In genomic region chr20:45998761-45999160, GRCh38 we compare ENCODE assay signal across 1 cellular context.
A peak's percentile ranks its signal among the peaks of the same experiment; 100 is the strongest.
TF ChIP-seq lines count a peak whose summit lies in the region.

No MANE protein-coding gene starts in this region.

TF ChIP-seq in GM12878, 131 proteins besides CTCF, POLR2A, EP300 and RAD21 (continued from another document):
- TF ChIP-seq SIX5 (IDR thresholded peaks at IDR 0.05; ENCODE audit: low read depth, low read length, severe bottlenecking): no peak
- no peak for TF ChIP-seq USF1 (IDR thresholded peaks at IDR 0.05; ENCODE audit: borderline replicate concordance, extremely low read length, insufficient read depth, low read depth, low read length)
- no peak for TF ChIP-seq RFX5 (IDR thresholded peaks at IDR 0.05; ENCODE audit: low read depth, low read length)
- no peak for TF ChIP-seq IRF3 (IDR thresholded peaks at IDR 0.05)
- TF ChIP-seq RAD51 (IDR thresholded peaks at IDR 0.05): no peak
- no peak for TF ChIP-seq MEF2B (IDR thresholded peaks at IDR 0.05; ENCODE audit: partially characterized antibody, poor library complexity, severe bottlenecking)
- TF ChIP-seq CUX1 (IDR thresholded peaks at IDR 0.05; ENCODE audit: insufficient replicate concordance, low read depth, low read length): no peak
- TF ChIP-seq USF2 (IDR thresholded peaks at IDR 0.05; ENCODE audit: borderline replicate concordance, low read depth, low read length): no peak
- TF ChIP-seq CBX5 (IDR thresholded peaks at IDR 0.05; ENCODE audit: low read depth): no peak
- no peak for TF ChIP-seq GATAD2B (conservative IDR thresholded peaks at IDR 0.05; ENCODE audit: low read depth)
- no peak for TF ChIP-seq SKIL (IDR thresholded peaks at IDR 0.05; ENCODE audit: low read depth, poor library complexity, severe bottlenecking)
- no peak for TF ChIP-seq ZNF592 (IDR thresholded peaks at IDR 0.05)
- 0 out of 2 replicates have a peak, but pooled peaks have one; percentile 29 for TF ChIP-seq NBN (IDR thresholded peaks at IDR 0.05)
- no peak for TF ChIP-seq SP1 (IDR thresholded peaks at IDR 0.05; ENCODE audit: low read depth, low read length)
- no peak for TF ChIP-seq NFIC (IDR thresholded peaks at IDR 0.05; ENCODE audit: low read depth, low read length)
- TF ChIP-seq E2F4 (IDR thresholded peaks at IDR 0.05; ENCODE audit: low read depth, low read length): no peak
- TF ChIP-seq CBX3 (IDR thresholded peaks at IDR 0.05; ENCODE audit: borderline replicate concordance, low read depth): no peak
- TF ChIP-seq WRNIP1 (IDR thresholded peaks at IDR 0.05; ENCODE audit: borderline replicate concordance, low read depth, low read length): no peak
- TF ChIP-seq SMAD5 (IDR thresholded peaks at IDR 0.05; ENCODE audit: low read depth): no peak
- 0 out of 2 replicates have a peak, but pooled peaks have one; percentile 35 for TF ChIP-seq EED (IDR thresholded peaks at IDR 0.05; ENCODE audit: low read depth)
- TF ChIP-seq NKRF (conservative IDR thresholded peaks at IDR 0.05): no peak
- no peak for TF ChIP-seq MTA2 (IDR thresholded peaks at IDR 0.05; ENCODE audit: low read depth)
- TF ChIP-seq FOXK2 (IDR thresholded peaks at IDR 0.05): no peak
- no peak for TF ChIP-seq ZBTB40 (IDR thresholded peaks at IDR 0.05; ENCODE audit: borderline replicate concordance)
- no peak for TF ChIP-seq GABPA (IDR thresholded peaks at IDR 0.05; ENCODE audit: low read depth)
- TF ChIP-seq RUNX3 (IDR thresholded peaks at IDR 0.05; ENCODE audit: low read length): peak; percentile 77
- TF ChIP-seq PKNOX1 (IDR thresholded peaks at IDR 0.05): peak; percentile 76
- no peak for TF ChIP-seq PML (IDR thresholded peaks at IDR 0.05; ENCODE audit: low read length)
- no peak for TF ChIP-seq SUPT20H (IDR thresholded peaks at IDR 0.05; ENCODE audit: borderline replicate concordance, control insufficient read depth, low read depth, low read length)
- no peak for TF ChIP-seq PAX8 (IDR thresholded peaks at IDR 0.05)
- 0 out of 2 replicates have a peak, but pooled peaks have one; percentile 19 for TF ChIP-seq CHD2 (IDR thresholded peaks at IDR 0.05; ENCODE audit: borderline replicate concordance, low read depth, low read length)
